In genomic region chr2:206698811-206699210, GRCh38 we compare ENCODE assay signal across 20 cellular contexts. TPM values are rescaled to one million over a fixed set of nuclear protein-coding genes. Genes with fewer than 3 reads are reported as not detected.
DNase-seq lines count a peak whose midpoint lies in the region; TF ChIP-seq lines count a peak whose summit lies in the region.
"Had no signal": no experiment of that assay in that cellular context is flagged by ENCODE, and none has a peak within 500 bp of the region (broad histone marks: within the 10 kb centered on the region; RNA-seq: fewer than 3 reads in every experiment).

No MANE protein-coding gene starts in this region.

- H3K36me3 Mint-ChIP-seq in neural progenitor cell = no peaks in the 10 kb centered on the region
- H3K36me3 Mint-ChIP-seq: CD14-positive monocyte; CD4-positive, alpha-beta memory T cell; CD4-positive, CD25-positive, alpha-beta regulatory T cell; CD8-positive, alpha-beta memory T cell had no signal

- H3K4me1 ChIP-seq in neural progenitor cell = no peaks in the 10 kb centered on the region
- no peaks in the 10 kb centered on the region for H3K4me1 ChIP-seq in esophagus muscularis mucosa
- H3K4me1 ChIP-seq: BE2C, BLaER1, Caco-2 had no signal

- H3K9ac ChIP-seq in neural progenitor cell = no peak overlapping the region
- H3K9ac ChIP-seq: BLaER1 had no signal

- H3K27ac ChIP-seq in neural progenitor cell (no peak overlapping the region), esophagus muscularis mucosa (replicated peaks in 1 of 4) (no peak overlapping the region)
- H3K27ac ChIP-seq: BLaER1 had no signal

- no peaks in the 10 kb centered on the region for H4K20me1 ChIP-seq in neural progenitor cell (ENCODE audit: low read depth)
- H4K20me1 ChIP-seq: BLaER1 had no signal

- H3K27me3 ChIP-seq in neural progenitor cell (no peaks in the 10 kb centered on the region), esophagus muscularis mucosa (peaks cover 0 to 6% (median 0%) of the 10 kb centered on the region in 4 donors)
- H3K27me3 ChIP-seq: BE2C, BLaER1 had no signal

- TF ChIP-seq POLR2A in esophagus muscularis mucosa (IDR thresholded peaks at IDR 0.05; ENCODE audit: low read depth) = no peak

- no peaks in the 10 kb centered on the region for H3F3A ChIP-seq in neural progenitor cell (ENCODE audit: low read depth)

- intact Hi-C loops in esophagus muscularis mucosa (cut with DNase I) = loop anchor here (5.0 to 10.0 kb wide), 2 partner anchors 66 to 83 kb away; partner anchors contain the start of genes FASTKD2 and MDH1B

- no peak overlapping the region for H3K27ac Mint-ChIP-seq in neural progenitor cell
- H3K27ac Mint-ChIP-seq: CD4-positive, alpha-beta memory T cell; CD4-positive, CD25-positive, alpha-beta regulatory T cell; CD8-positive, alpha-beta memory T cell had no signal

- no peaks in the 10 kb centered on the region for H3K9me3 Mint-ChIP-seq in neural progenitor cell
- H3K9me3 Mint-ChIP-seq: CD14-positive monocyte; CD4-positive, alpha-beta memory T cell; CD8-positive, alpha-beta memory T cell had no signal

- H3K4me1 Mint-ChIP-seq in neural progenitor cell = no peaks in the 10 kb centered on the region

- DNase-seq in COLO829 (ENCODE audit: low spot score) (peak; percentile 31), SK-MEL-5 (ENCODE audit: low read depth, low spot score) (peak; percentile 59), neural progenitor cell (ENCODE audit: low spot score) (peak; percentile 8), kidney tubule cell (ENCODE audit: low spot score) (no peak), esophagus muscularis mucosa (ENCODE audit: extremely low spot score) (no peak)
- DNase-seq: 8988T; ACHN; BE2C; C1 segment of cervical spinal cord; Caco-2; Calu3; CD4-positive, alpha-beta memory T cell; CD4-positive, CD25-positive, alpha-beta regulatory T cell; CD8-positive, alpha-beta memory T cell; DMS79 treated with DMSO at 0.1 percent for 48 hours; GF-D8 had no signal

- H2AFZ ChIP-seq in neural progenitor cell (replicated peaks) = no peak overlapping the region

- H3K27me3 Mint-ChIP-seq in neural progenitor cell (ENCODE audit: insufficient read depth, low read depth) = no peaks in the 10 kb centered on the region

- TF ChIP-seq CTCF in neural progenitor cell (IDR thresholded peaks at IDR 0.05) (no peak), esophagus muscularis mucosa (IDR thresholded peaks at IDR 0.05) (no peak)

- 90% methylated on average over 3 of the region's 3 CpGs for WGBS in esophagus muscularis mucosa

- H3K4me3 Mint-ChIP-seq in neural progenitor cell = no peak overlapping the region
- H3K4me3 Mint-ChIP-seq: CD4-positive, alpha-beta memory T cell; CD4-positive, CD25-positive, alpha-beta regulatory T cell; CD8-positive, alpha-beta memory T cell had no signal

- H3K36me3 ChIP-seq in neural progenitor cell (no peaks in the 10 kb centered on the region), esophagus muscularis mucosa (no peaks in the 10 kb centered on the region)
- H3K36me3 ChIP-seq: BE2C, BLaER1 had no signal

- H3K4me3 ChIP-seq in neural progenitor cell (no peak overlapping the region), esophagus muscularis mucosa (no peak overlapping the region)
- H3K4me3 ChIP-seq: BLaER1 had no signal

- TF ChIP-seq EP300 in esophagus muscularis mucosa (IDR thresholded peaks at IDR 0.05) = no peak

- no peak overlapping the region for H3K4me2 ChIP-seq in neural progenitor cell
- H3K4me2 ChIP-seq: BLaER1 had no signal

- in situ Hi-C loops in SK-MEL-5 (cut with HindIII; ENCODE audit: low pct_unique_long_range_greater_than_20kb, low sequenced_read_pairs) = no loop called here

- H3K79me2 ChIP-seq in neural progenitor cell (ENCODE audit: low read depth) = no peaks in the 10 kb centered on the region

- no peaks in the 10 kb centered on the region for H3K9me3 ChIP-seq in neural progenitor cell (ENCODE audit: low read depth)
- H3K9me3 ChIP-seq in esophagus muscularis mucosa = no peaks in the 10 kb centered on the region
- H3K9me3 ChIP-seq: BE2C, BLaER1, Caco-2 had no signal

RNA-seq across cellular contexts. Expression of gene DYTN, which starts 19.4 kb away (rescaled TPM):
- total RNA-seq in SK-MEL-5 (2014; rRNA removed; shearing (Covaris generic)) = not detected in 2 replicates
- polyA plus RNA-seq in SK-MEL-5 (2015; cell fraction: cytosol; rRNA removed) = not detected in 2 replicates
- polyA plus RNA-seq in SK-MEL-5 (2015; cell fraction: nucleus; rRNA removed) = not detected in 2 replicates
- total RNA-seq in neural progenitor cell (ENCODE audit: low replicate concordance) (not detected in 2 replicates), esophagus muscularis mucosa (not detected)
- total RNA-seq: A673; Caco-2; Calu3; CD4-positive, alpha-beta memory T cell; CD4-positive, CD25-positive, alpha-beta regulatory T cell; CD8-positive, alpha-beta memory T cell had no signal
- polyA plus RNA-seq: AG04450; CD14-positive monocyte; CD4-positive, alpha-beta memory T cell; CD4-positive, CD25-positive, alpha-beta regulatory T cell; CD8-positive, alpha-beta memory T cell had no signal

RNA-seq across cellular contexts. Expression of gene FAM237A, which starts 56.5 kb away (rescaled TPM):
- total RNA-seq in SK-MEL-5 (2014; rRNA removed; shearing (Covaris generic)) = not detected in 2 replicates
- polyA plus RNA-seq in SK-MEL-5 (2015; cell fraction: cytosol; rRNA removed) = not detected in 2 replicates
- polyA plus RNA-seq in SK-MEL-5 (2015; cell fraction: nucleus; rRNA removed) = not detected in 2 replicates
- total RNA-seq in neural progenitor cell (ENCODE audit: low replicate concordance) = not detected in 2 replicates
- total RNA-seq in esophagus muscularis mucosa = not detected
- total RNA-seq: A673; Caco-2; Calu3; CD4-positive, alpha-beta memory T cell; CD4-positive, CD25-positive, alpha-beta regulatory T cell; CD8-positive, alpha-beta memory T cell had no signal
- polyA plus RNA-seq: AG04450; CD14-positive monocyte; CD4-positive, alpha-beta memory T cell; CD4-positive, CD25-positive, alpha-beta regulatory T cell; CD8-positive, alpha-beta memory T cell had no signal

Comparison
In these comparisons a context has a peak if more than half of its experiments do, and no peak if none do; other contexts are left out.
1. DNase-seq: peak in COLO829 (single experiment), SK-MEL-5 (single experiment) and neural progenitor cell (single experiment); none in kidney tubule cell (single experiment) and esophagus muscularis mucosa (single experiment).